25 cellular contexts compared by ENCODE assay signal in the genomic region with DNA sequence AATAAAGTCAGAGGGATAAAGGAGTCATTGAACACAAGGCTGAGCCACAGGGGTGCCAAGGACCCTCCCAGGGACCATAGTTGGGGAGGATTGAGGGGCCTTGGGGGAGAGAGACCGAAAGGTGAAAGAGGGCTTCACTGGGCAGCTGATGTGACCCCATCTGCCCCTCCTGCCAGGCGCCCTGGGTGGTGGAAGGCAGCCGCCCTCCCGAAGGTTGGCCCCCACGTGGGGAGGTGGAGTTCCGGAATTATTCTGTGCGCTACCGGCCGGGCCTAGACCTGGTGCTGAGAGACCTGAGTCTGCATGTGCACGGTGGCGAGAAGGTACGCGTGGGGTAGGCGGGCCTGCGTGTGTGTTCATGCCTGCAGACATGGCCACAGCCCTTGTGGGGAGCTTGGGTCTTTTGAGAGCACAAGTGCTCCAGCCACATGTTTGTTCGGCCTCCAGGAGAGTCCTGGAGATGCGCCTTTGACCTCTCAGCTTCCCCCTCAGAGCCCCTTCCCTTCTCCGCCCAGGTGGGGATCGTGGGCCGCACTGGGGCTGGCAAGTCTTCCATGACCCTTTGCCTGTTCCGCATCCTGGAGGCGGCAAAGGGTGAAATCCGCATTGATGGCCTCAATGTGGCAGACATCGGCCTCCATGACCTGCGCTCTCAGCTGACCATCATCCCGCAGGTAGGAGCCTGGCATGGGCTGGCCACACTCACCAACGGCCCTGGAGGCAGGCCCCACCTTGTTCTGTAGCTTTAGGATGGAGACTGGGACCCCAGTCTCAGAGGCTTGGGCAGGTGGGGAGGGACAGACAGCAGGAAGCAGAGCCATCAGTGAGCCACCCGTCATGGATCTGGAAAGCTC. TPM values are rescaled to one million over a fixed set of nuclear protein-coding genes. Genes with fewer than 3 reads are reported as not detected.
A peak's percentile ranks its signal among the peaks of the same experiment; 100 is the strongest.
DNase-seq lines count a peak whose midpoint lies in the region; ATAC-seq, FAIRE-seq and TF ChIP-seq lines count a peak whose summit lies in the region.
"Had no signal": no experiment of that assay in that cellular context is flagged by ENCODE, and none has a peak within 500 bp of the region (broad histone marks: within the 10 kb centered on the region; RNA-seq: fewer than 3 reads in every experiment).

No MANE protein-coding gene starts in this region.

- no peaks in the 10 kb centered on the region for H3K23me2 ChIP-seq in H1 (ENCODE audit: low read depth, low read length)

- no peak overlapping the region for H2BK120ac ChIP-seq in H1 (replicated peaks; ENCODE audit: low read depth, low read length)

- no peak for TF ChIP-seq EP300 in H1 (IDR thresholded peaks at IDR 0.05; ENCODE audit: borderline replicate concordance in 1 of 2, low read depth in 2 of 2, low read length in 2 of 2)

- POLR2A ChIA-PET in H1 (lab: Charles Lee; ENCODE audit: partially characterized antibody): interaction anchor here (1.0 to 1.4 kb wide), 6 partner anchors 9 to 183 kb away, joined by 3 to 4 read pairs (median 3); partner anchors contain the start of gene LUC7L3

- H3K36me3 ChIP-seq in H7 (replicated peaks; ENCODE audit: control insufficient read depth, insufficient read depth, low read length): no peaks in the 10 kb centered on the region
- H3K36me3 ChIP-seq in H1 (ENCODE audit: control insufficient read depth in 2 of 4, insufficient read depth in 4 of 4, low read length in 3 of 4): no peaks in the 10 kb centered on the region
- peaks cover 19% of the 10 kb centered on the region for H3K36me3 ChIP-seq in mucosa of stomach (ENCODE audit: control insufficient read depth, insufficient read depth, low read length)
- H3K36me3 ChIP-seq: HAP-1, left lung, right atrium auricular region had no signal

- CTCF ChIA-PET in H1 (lab: Charles Lee; ENCODE audit: partially characterized antibody): interaction anchor here (0.8 to 20.2 kb wide), 19 partner anchors 9 to 321 kb away, joined by 3 to 391 read pairs (median 4); no protein-coding TSS in a partner anchor

- peak overlapping the region; percentile 9; the same call in 1 of the 2 replicates for H2BK5ac ChIP-seq in H1 (ENCODE audit: low read depth, low read length)

- H2BK12ac ChIP-seq in H1 (ENCODE audit: low read depth, low read length): no peak overlapping the region

- peak overlapping the region; percentile 70 for H3K27ac ChIP-seq in 22Rv1
- H3K27ac ChIP-seq in H1 (ENCODE audit: low read depth, low read length): no peak overlapping the region
- H3K27ac ChIP-seq: KMS-11, left lung, right atrium auricular region had no signal

- no peak for ATAC-seq in HG03045 (IDR thresholded peaks at IDR 0.05; ENCODE audit: unreplicated experiment)
- ATAC-seq: activated CD4-positive, alpha-beta T cell treated with anti-CD3 and anti-CD28 coated beads for 36 hours; activated T-cell treated with anti-CD3 and anti-CD28 coated beads, Interleukin-2, amount 50 U/mL, for 4 hours; left lung had no signal

- H3K9me3 ChIP-seq in H1 (ENCODE audit: insufficient read depth in 2 of 2, low read depth in 1 of 2, low read length in 1 of 2) (no peaks in the 10 kb centered on the region), mucosa of stomach (ENCODE audit: control insufficient read depth, low read length) (no peaks in the 10 kb centered on the region)
- H3K9me3 ChIP-seq: HAP-1, left lung, mucosa of descending colon, right atrium auricular region had no signal

- H4K20me1 ChIP-seq in H1 (replicated peaks in 1 of 2; ENCODE audit: control insufficient read depth in 1 of 2, insufficient read depth in 2 of 2, low read length in 2 of 2): no peaks in the 10 kb centered on the region

- no peak for FAIRE-seq in H1 (lab: Jason Lieb, UNC)
- FAIRE-seq: endothelial cell of umbilical vein had no signal

- H3K4me2 ChIP-seq in H1 (ENCODE audit: insufficient read depth in 1 of 2, low read depth in 2 of 2, low read length in 2 of 2): no peak overlapping the region
- H3K4me2 ChIP-seq: KMS-11 had no signal

- peaks cover 0 to 13% (median 1%) of the 10 kb centered on the region in 4 experiments; a peak in 3 of 7 replicates for H3K4me1 ChIP-seq in H1 (replicated peaks in 1 of 4; ENCODE audit: control insufficient read depth in 3 of 4, insufficient read depth in 4 of 4, low read length in 3 of 4)
- peaks cover 54% of the 10 kb centered on the region for H3K4me1 ChIP-seq in mucosa of stomach (ENCODE audit: control insufficient read depth, insufficient read depth, low read length)

- H2AFZ ChIP-seq in H1 (ENCODE audit: low read length): no peak overlapping the region

- H3K23ac ChIP-seq in H1 (ENCODE audit: insufficient read length): no peak overlapping the region

- WGBS in H1 (ENCODE audit: extremely low coverage in 1 of 2, insufficient coverage in 1 of 2, insufficient read length in 1 of 2, insufficient replicate concordance in 2 of 2, low coverage in 1 of 2, low lambda C conversion rate in 2 of 2, missing lambda C conversion rate in 1 of 2), 2 experiments: 91% methylated on average over 25 of the region's 28 CpGs; no CpG with 5 or more reads in 1 of the 2 experiments

- TF ChIP-seq CTCF in 22Rv1 (IDR thresholded peaks at IDR 0.05) (no peak), H1 (IDR thresholded peaks at IDR 0.05; ENCODE audit: control extremely low read depth in 1 of 3, insufficient read depth in 1 of 3, low read depth in 1 of 3, low read length in 3 of 3) (no peak)

- no peaks in the 10 kb centered on the region for H3K27me3 ChIP-seq in H7 (ENCODE audit: control insufficient read depth, insufficient read depth, low read length)
- no peaks in the 10 kb centered on the region for H3K27me3 ChIP-seq in H1 (replicated peaks in 1 of 4; ENCODE audit: control insufficient read depth in 3 of 4, extremely low read depth in 1 of 4, insufficient read depth in 3 of 4, low read length in 3 of 4)
- no peaks in the 10 kb centered on the region for H3K27me3 ChIP-seq in mucosa of stomach (ENCODE audit: control insufficient read depth, insufficient read depth, low read length)
- H3K27me3 ChIP-seq: right atrium auricular region had no signal

- H4K91ac ChIP-seq in H1 (replicated peaks; ENCODE audit: insufficient read length, low read length): peak overlapping the region; percentile 62

- no peak overlapping the region for H2BK20ac ChIP-seq in H1 (ENCODE audit: low read length)

- H3K56ac ChIP-seq in H1 (replicated peaks; ENCODE audit: insufficient read length, low read depth, low read length): no peak overlapping the region

- no peak overlapping the region for H2BK15ac ChIP-seq in H1 (ENCODE audit: low read length)

- H4K5ac ChIP-seq in H1 (ENCODE audit: insufficient read length, low read depth, low read length): no peak overlapping the region

- no peak overlapping the region for H3K4me3 ChIP-seq in H7 (ENCODE audit: insufficient read depth, low read depth, low read length)
- no peak overlapping the region for H3K4me3 ChIP-seq in H1 (ENCODE audit: extremely low read depth in 1 of 4, insufficient read depth in 2 of 4, low read depth in 3 of 4, low read length in 4 of 4)
- no peak overlapping the region for H3K4me3 ChIP-seq in mucosa of stomach (ENCODE audit: low read length)
- H3K4me3 ChIP-seq: HAP-1, left lung, mucosa of descending colon, right atrium auricular region had no signal

- H3K4ac ChIP-seq in H1 (replicated peaks; ENCODE audit: insufficient read length, low read depth, low read length): no peak overlapping the region

- no peak for TF ChIP-seq RAD21 in H1 (IDR thresholded peaks at IDR 0.05 in 1 of 2, conservative IDR thresholded peaks at IDR 0.05 in 1 of 2; ENCODE audit: low read depth in 2 of 2, low read length in 2 of 2)

- H2AK5ac ChIP-seq in H1 (ENCODE audit: low read depth, low read length): no peak overlapping the region

- H3K79me1 ChIP-seq in H1 (ENCODE audit: low read depth, low read length): no peaks in the 10 kb centered on the region

- H3K18ac ChIP-seq in H1 (ENCODE audit: extremely low read depth, low read length): no peak overlapping the region

- no peak for TF ChIP-seq POLR2A in H1 (IDR thresholded peaks at IDR 0.05; ENCODE audit: control extremely low read depth in 1 of 2, low read depth in 2 of 2, low read length in 2 of 2)

- H4K8ac ChIP-seq in H1 (ENCODE audit: extremely low read depth, insufficient read depth, low read length): peak overlapping the region; percentile 28; the same call in 1 of the 2 replicates

- H3K9ac ChIP-seq in H1 (replicated peaks in 1 of 4; ENCODE audit: extremely low read depth in 1 of 4, low read depth in 3 of 4, low read length in 3 of 4) (no peak overlapping the region), mucosa of stomach (ENCODE audit: low read length) (peak overlapping the region; percentile 49)
- H3K9ac ChIP-seq: KMS-11 had no signal

- DNase-seq in H7 (peak; percentile 45), H1 (ENCODE audit: low read depth in 1 of 2, low spot score in 2 of 2) (no peak), DMS79 treated with DMSO at 0.1 percent for 48 hours (lab: John Stamatoyannopoulos, UW) (no peak), SKM-1 (lab: John Stamatoyannopoulos, UW; ENCODE audit: unreplicated experiment) (no peak)
- DNase-seq in stimulated activated CD8-positive, alpha-beta memory T cell treated with anti-CD3 and anti-CD28 coated beads, Interleukin-4, amount 100 ng/mL, for 48 hours: no peak
- DNase-seq: ACHN; activated CD4-positive, alpha-beta T cell treated with anti-CD3 and anti-CD28 coated beads for 36 hours; activated naive CD4-positive, alpha-beta T cell treated with anti-CD3 and anti-CD28 coated beads, Interleukin-2, amount 10 ng/mL, durations not matched to agents 7 days and 5 days; activated T-cell treated with anti-CD3 and anti-CD28 coated beads, Interleukin-2, amount 50 U/mL, for 4 hours; anterior cingulate cortex; GF-D8; left lung; NCI-H146; NCI-H2171 treated with DMSO at 0.1 percent for 48 hours; SHP77 treated with DMSO at 0.1 percent for 48 hours; stimulated activated CD4-positive, alpha-beta T cell treated with anti-CD3 and anti-CD28 coated beads, Interleukin-15, amount 100 ng/mL, for 24 hours had no signal

- no peak overlapping the region for H3K14ac ChIP-seq in H1 (ENCODE audit: insufficient read length)

- H3K79me2 ChIP-seq in H1 (ENCODE audit: control insufficient read depth in 1 of 2, insufficient read depth in 2 of 2, low read length in 2 of 2): no peaks in the 10 kb centered on the region

RNA-seq across cellular contexts. Expression of gene ANKRD40, which starts 24.1 kb away (rescaled TPM):
- total RNA-seq in H7 (2014; rRNA removed; shearing (Covaris generic)): 42.0 and 46.0 TPM in 2 replicates
- 50.1 and 54.3 TPM in 2 replicates for total RNA-seq in H1 (2021; fragmentation: NEBNext Ultra II Directional; extraction: Animal tissue kit (Norgen Biotek cat#: 25700))
- 19.7 and 26.1 TPM in 2 replicates for polyA plus RNA-seq in H1 (2011; rRNA removed)
- polyA plus RNA-seq in H1 (2011; cell fraction: cytosol; rRNA removed): 28.3 TPM
- 14.5 TPM for polyA plus RNA-seq in H1 (2011; cell fraction: nucleus; rRNA removed)
- 21.9 to 29.8 TPM (median 24.2 TPM) in 4 replicates for polyA plus RNA-seq in H1 (2012, experiment 1 of 2)
- 8.3 TPM for polyA plus RNA-seq in H1 (2012, experiment 2 of 2)
- polyA plus RNA-seq in H1 (2013, experiment 1 of 2): 28.3 TPM
- polyA plus RNA-seq in H1 (2013, experiment 2 of 2): 29.0 TPM
- 31.2 and 33.8 TPM in 2 replicates for polyA minus RNA-seq in H1 (2011; rRNA and poly(A)+ RNA removed)
- 21.9 TPM for polyA minus RNA-seq in H1 (2011; cell fraction: cytosol; rRNA and poly(A)+ RNA removed)
- 18.0 TPM for polyA minus RNA-seq in H1 (2011; cell fraction: nucleus; rRNA and poly(A)+ RNA removed)

RNA-seq across cellular contexts. Expression of gene LUC7L3, which starts 35.7 kb away (rescaled TPM):
- 45.4 and 76.9 TPM in 2 replicates for total RNA-seq in H7 (2014; rRNA removed; shearing (Covaris generic))
- total RNA-seq in H1 (2021; fragmentation: NEBNext Ultra II Directional; extraction: Animal tissue kit (Norgen Biotek cat#: 25700)): 126 and 128 TPM in 2 replicates
- polyA plus RNA-seq in H1 (2011; rRNA removed): 102 and 103 TPM in 2 replicates
- 142 TPM for polyA plus RNA-seq in H1 (2011; cell fraction: cytosol; rRNA removed)
- polyA plus RNA-seq in H1 (2011; cell fraction: nucleus; rRNA removed): 251 TPM
- polyA plus RNA-seq in H1 (2012, experiment 1 of 2): 169 to 344 TPM (median 176 TPM) in 4 replicates
- polyA plus RNA-seq in H1 (2012, experiment 2 of 2): 16.5 TPM
- 286 TPM for polyA plus RNA-seq in H1 (2013, experiment 1 of 2)
- polyA plus RNA-seq in H1 (2013, experiment 2 of 2): 257 TPM
- polyA minus RNA-seq in H1 (2011; rRNA and poly(A)+ RNA removed): 15.2 and 22.5 TPM in 2 replicates
- 26.9 TPM for polyA minus RNA-seq in H1 (2011; cell fraction: cytosol; rRNA and poly(A)+ RNA removed)
- polyA minus RNA-seq in H1 (2011; cell fraction: nucleus; rRNA and poly(A)+ RNA removed): 128 TPM

RNA-seq across cellular contexts. Expression of gene ABCC3, which starts 49.0 kb away (rescaled TPM):
- total RNA-seq in H7 (2014; rRNA removed; shearing (Covaris generic)): 0.33 and 0.48 TPM in 2 replicates
- total RNA-seq in H1 (2021; fragmentation: NEBNext Ultra II Directional; extraction: Animal tissue kit (Norgen Biotek cat#: 25700)): 0.37 and 0.71 TPM in 2 replicates
- polyA plus RNA-seq in H1 (2011; rRNA removed): 0.22 and 0.35 TPM in 2 replicates
- polyA plus RNA-seq in H1 (2011; cell fraction: cytosol; rRNA removed): 0.40 TPM
- polyA plus RNA-seq in H1 (2011; cell fraction: nucleus; rRNA removed): 2.4 TPM
- polyA plus RNA-seq in H1 (2012, experiment 1 of 2): 0.54 to 0.84 TPM (median 0.60 TPM) in 4 replicates
- polyA plus RNA-seq in H1 (2012, experiment 2 of 2): 0.17 TPM
- 0.20 TPM for polyA plus RNA-seq in H1 (2013, experiment 1 of 2)
- 0.37 TPM for polyA plus RNA-seq in H1 (2013, experiment 2 of 2)
- polyA minus RNA-seq in H1 (2011; rRNA and poly(A)+ RNA removed): 0.35 and 1.1 TPM in 2 replicates
- 1.5 TPM for polyA minus RNA-seq in H1 (2011; cell fraction: cytosol; rRNA and poly(A)+ RNA removed)
- polyA minus RNA-seq in H1 (2011; cell fraction: nucleus; rRNA and poly(A)+ RNA removed): 0.40 TPM
- total RNA-seq: activated CD4-positive, alpha-beta T cell treated with anti-CD3 and anti-CD28 coated beads for 36 hours; activated CD8-positive, alpha-beta memory T cell treated with anti-CD3 and anti-CD28 coated beads for 36 hours had no signal
